1 cellular context compared by ENCODE assay signal in the genomic region with DNA sequence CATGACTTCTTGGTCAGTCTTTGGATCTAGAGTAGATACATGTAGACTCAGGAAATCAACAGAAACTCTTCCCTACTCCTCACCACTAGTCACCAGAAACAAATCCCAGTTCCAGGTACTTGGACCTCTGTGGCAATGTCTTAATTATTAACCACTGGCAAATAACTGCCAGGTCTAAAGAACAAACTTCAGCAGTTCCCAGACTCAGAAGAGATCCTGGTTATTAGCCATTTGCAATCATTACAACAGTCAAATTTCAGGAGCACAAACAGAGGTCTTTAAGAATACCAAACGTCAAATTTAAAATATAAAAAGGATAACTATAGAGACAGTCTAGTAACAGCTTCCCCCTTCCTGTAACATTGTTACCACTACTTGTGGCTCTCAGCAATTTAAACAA.
TF ChIP-seq lines count a peak whose summit lies in the region.

No MANE protein-coding gene starts in this region.

TF ChIP-seq in HepG2, 621 proteins besides CTCF, POLR2A, EP300 and RAD21 (continued from another document):
- TF ChIP-seq, protein P1, sequence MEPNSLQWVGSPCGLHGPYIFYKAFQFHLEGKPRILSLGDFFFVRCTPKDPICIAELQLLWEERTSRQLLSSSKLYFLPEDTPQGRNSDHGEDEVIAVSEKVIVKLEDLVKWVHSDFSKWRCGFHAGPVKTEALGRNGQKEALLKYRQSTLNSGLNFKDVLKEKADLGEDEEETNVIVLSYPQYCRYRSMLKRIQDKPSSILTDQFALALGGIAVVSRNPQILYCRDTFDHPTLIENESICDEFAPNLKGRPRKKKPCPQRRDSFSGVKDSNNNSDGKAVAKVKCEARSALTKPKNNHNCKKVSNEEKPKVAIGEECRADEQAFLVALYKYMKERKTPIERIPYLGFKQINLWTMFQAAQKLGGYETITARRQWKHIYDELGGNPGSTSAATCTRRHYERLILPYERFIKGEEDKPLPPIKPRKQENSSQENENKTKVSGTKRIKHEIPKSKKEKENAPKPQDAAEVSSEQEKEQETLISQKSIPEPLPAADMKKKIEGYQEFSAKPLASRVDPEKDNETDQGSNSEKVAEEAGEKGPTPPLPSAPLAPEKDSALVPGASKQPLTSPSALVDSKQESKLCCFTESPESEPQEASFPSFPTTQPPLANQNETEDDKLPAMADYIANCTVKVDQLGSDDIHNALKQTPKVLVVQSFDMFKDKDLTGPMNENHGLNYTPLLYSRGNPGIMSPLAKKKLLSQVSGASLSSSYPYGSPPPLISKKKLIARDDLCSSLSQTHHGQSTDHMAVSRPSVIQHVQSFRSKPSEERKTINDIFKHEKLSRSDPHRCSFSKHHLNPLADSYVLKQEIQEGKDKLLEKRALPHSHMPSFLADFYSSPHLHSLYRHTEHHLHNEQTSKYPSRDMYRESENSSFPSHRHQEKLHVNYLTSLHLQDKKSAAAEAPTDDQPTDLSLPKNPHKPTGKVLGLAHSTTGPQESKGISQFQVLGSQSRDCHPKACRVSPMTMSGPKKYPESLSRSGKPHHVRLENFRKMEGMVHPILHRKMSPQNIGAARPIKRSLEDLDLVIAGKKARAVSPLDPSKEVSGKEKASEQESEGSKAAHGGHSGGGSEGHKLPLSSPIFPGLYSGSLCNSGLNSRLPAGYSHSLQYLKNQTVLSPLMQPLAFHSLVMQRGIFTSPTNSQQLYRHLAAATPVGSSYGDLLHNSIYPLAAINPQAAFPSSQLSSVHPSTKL (CRISPR knock-in tag; IDR thresholded peaks at IDR 0.05): peak; percentile 50; the same call in 1 of the 2 replicates
- no peak for TF ChIP-seq PAX8 (CRISPR knock-in tag; IDR thresholded peaks at IDR 0.05; ENCODE audit: borderline replicate concordance)
- TF ChIP-seq MED1 (CRISPR knock-in tag; IDR thresholded peaks at IDR 0.05): 0 out of 2 replicates have a peak, but pooled peaks have one; percentile 21
- no peak for TF ChIP-seq ZBTB20 (CRISPR knock-in tag; IDR thresholded peaks at IDR 0.05; ENCODE audit: borderline replicate concordance, low read depth)
- TF ChIP-seq RFXAP (CRISPR knock-in tag; IDR thresholded peaks at IDR 0.05; ENCODE audit: borderline replicate concordance): no peak
- TF ChIP-seq NCOA2 (CRISPR knock-in tag; IDR thresholded peaks at IDR 0.05): 0 out of 2 replicates have a peak, but pooled peaks have one; percentile 13
- peak; percentile 56; the same call in 1 of the 2 replicates for TF ChIP-seq SATB2 (CRISPR knock-in tag; IDR thresholded peaks at IDR 0.05)
- no peak for TF ChIP-seq RBFOX2 (IDR thresholded peaks at IDR 0.05; ENCODE audit: low read depth, low read length)
- peak; percentile 38; the same call in 1 of the 2 replicates for TF ChIP-seq DPF2 (CRISPR knock-in tag; IDR thresholded peaks at IDR 0.05; ENCODE audit: borderline replicate concordance, low read depth)
- no peak for TF ChIP-seq SOX6 (IDR thresholded peaks at IDR 0.05)
- TF ChIP-seq SOX6 (CRISPR knock-in tag; IDR thresholded peaks at IDR 0.05): peak; percentile 47; the same call in 1 of the 2 replicates
- TF ChIP-seq, protein P2, sequence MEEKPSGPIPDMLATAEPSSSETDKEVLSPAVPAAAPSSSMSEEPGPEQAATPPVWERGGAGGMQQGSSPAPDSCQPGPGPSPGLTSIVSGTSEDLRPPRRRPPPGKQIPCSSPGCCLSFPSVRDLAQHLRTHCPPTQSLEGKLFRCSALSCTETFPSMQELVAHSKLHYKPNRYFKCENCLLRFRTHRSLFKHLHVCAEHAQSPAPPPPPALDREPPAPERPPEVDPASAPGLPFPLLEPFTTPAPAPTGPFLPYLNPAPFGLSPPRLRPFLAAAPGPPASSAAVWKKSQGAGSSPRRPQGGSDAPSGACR (CRISPR knock-in tag; IDR thresholded peaks at IDR 0.05): no peak
- TF ChIP-seq NCOR1 (IDR thresholded peaks at IDR 0.05; ENCODE audit: borderline replicate concordance, low read length): peak; percentile 63; the same call in 1 of the 2 replicates
- no peak for TF ChIP-seq TAF15 (IDR thresholded peaks at IDR 0.05; ENCODE audit: low read depth, low read length, poor library complexity, severe bottlenecking)
- TF ChIP-seq HMG20A (CRISPR knock-in tag; IDR thresholded peaks at IDR 0.05; ENCODE audit: borderline replicate concordance): peak; percentile 36; the same call in 1 of the 2 replicates
- TF ChIP-seq GFI1 (CRISPR knock-in tag; IDR thresholded peaks at IDR 0.05; ENCODE audit: borderline replicate concordance): 0 out of 2 replicates have a peak, but pooled peaks have one; percentile 38
- no peak for TF ChIP-seq NCOA5 (CRISPR knock-in tag; IDR thresholded peaks at IDR 0.05)
- TF ChIP-seq KDM1A (CRISPR knock-in tag; IDR thresholded peaks at IDR 0.05): no peak
- TF ChIP-seq ZNF251 (CRISPR knock-in tag; IDR thresholded peaks at IDR 0.05): no peak
- peak; percentile 60; the same call in 1 of the 2 replicates for TF ChIP-seq KDM6A (CRISPR knock-in tag; IDR thresholded peaks at IDR 0.05; ENCODE audit: low read depth)
- no peak for TF ChIP-seq GRHL1 (CRISPR knock-in tag; conservative IDR thresholded peaks at IDR 0.05)
- TF ChIP-seq, protein P3, sequence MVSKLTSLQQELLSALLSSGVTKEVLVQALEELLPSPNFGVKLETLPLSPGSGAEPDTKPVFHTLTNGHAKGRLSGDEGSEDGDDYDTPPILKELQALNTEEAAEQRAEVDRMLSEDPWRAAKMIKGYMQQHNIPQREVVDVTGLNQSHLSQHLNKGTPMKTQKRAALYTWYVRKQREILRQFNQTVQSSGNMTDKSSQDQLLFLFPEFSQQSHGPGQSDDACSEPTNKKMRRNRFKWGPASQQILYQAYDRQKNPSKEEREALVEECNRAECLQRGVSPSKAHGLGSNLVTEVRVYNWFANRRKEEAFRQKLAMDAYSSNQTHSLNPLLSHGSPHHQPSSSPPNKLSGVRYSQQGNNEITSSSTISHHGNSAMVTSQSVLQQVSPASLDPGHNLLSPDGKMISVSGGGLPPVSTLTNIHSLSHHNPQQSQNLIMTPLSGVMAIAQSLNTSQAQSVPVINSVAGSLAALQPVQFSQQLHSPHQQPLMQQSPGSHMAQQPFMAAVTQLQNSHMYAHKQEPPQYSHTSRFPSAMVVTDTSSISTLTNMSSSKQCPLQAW (CRISPR knock-in tag; IDR thresholded peaks at IDR 0.05): peak; percentile 76; the same call in 1 of the 2 replicates
- TF ChIP-seq PHF21A (CRISPR knock-in tag; IDR thresholded peaks at IDR 0.05): peak; percentile 50; the same call in 1 of the 2 replicates
- no peak for TF ChIP-seq THYN1 (CRISPR knock-in tag; IDR thresholded peaks at IDR 0.05; ENCODE audit: borderline replicate concordance, low read depth)
- peak; percentile 76 for TF ChIP-seq HNF4A (CRISPR knock-in tag; IDR thresholded peaks at IDR 0.05)
- TF ChIP-seq CEBPG (CRISPR knock-in tag; IDR thresholded peaks at IDR 0.05): peak; percentile 60
- TF ChIP-seq ZFP90 (CRISPR knock-in tag; IDR thresholded peaks at IDR 0.05; ENCODE audit: borderline replicate concordance): no peak
- TF ChIP-seq, protein P4, sequence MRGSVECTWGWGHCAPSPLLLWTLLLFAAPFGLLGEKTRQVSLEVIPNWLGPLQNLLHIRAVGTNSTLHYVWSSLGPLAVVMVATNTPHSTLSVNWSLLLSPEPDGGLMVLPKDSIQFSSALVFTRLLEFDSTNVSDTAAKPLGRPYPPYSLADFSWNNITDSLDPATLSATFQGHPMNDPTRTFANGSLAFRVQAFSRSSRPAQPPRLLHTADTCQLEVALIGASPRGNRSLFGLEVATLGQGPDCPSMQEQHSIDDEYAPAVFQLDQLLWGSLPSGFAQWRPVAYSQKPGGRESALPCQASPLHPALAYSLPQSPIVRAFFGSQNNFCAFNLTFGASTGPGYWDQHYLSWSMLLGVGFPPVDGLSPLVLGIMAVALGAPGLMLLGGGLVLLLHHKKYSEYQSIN (CRISPR knock-in tag; IDR thresholded peaks at IDR 0.05; ENCODE audit: borderline replicate concordance): no peak
- no peak for TF ChIP-seq MLLT10 (CRISPR knock-in tag; IDR thresholded peaks at IDR 0.05)
- TF ChIP-seq, protein P5, sequence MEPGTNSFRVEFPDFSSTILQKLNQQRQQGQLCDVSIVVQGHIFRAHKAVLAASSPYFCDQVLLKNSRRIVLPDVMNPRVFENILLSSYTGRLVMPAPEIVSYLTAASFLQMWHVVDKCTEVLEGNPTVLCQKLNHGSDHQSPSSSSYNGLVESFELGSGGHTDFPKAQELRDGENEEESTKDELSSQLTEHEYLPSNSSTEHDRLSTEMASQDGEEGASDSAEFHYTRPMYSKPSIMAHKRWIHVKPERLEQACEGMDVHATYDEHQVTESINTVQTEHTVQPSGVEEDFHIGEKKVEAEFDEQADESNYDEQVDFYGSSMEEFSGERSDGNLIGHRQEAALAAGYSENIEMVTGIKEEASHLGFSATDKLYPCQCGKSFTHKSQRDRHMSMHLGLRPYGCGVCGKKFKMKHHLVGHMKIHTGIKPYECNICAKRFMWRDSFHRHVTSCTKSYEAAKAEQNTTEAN (CRISPR knock-in tag; conservative IDR thresholded peaks at IDR 0.05): no peak
- TF ChIP-seq BCL6 (CRISPR knock-in tag; IDR thresholded peaks at IDR 0.05): 0 out of 2 replicates have a peak, but pooled peaks have one; percentile 4
- no peak for TF ChIP-seq CREB1 (IDR thresholded peaks at IDR 0.05)
- peak; percentile 37; the same call in 1 of the 2 replicates for TF ChIP-seq CREB1 (CRISPR knock-in tag; IDR thresholded peaks at IDR 0.05)
- peak; percentile 71 for TF ChIP-seq ARID3A (IDR thresholded peaks at IDR 0.05; ENCODE audit: low read depth, low read length)
- peak; percentile 93 for TF ChIP-seq MIXL1 (CRISPR knock-in tag; IDR thresholded peaks at IDR 0.05)
- TF ChIP-seq NFIC (IDR thresholded peaks at IDR 0.05; ENCODE audit: low read length): peak; percentile 51; the same call in 1 of the 2 replicates
- no peak for TF ChIP-seq MYNN (CRISPR knock-in tag; IDR thresholded peaks at IDR 0.05; ENCODE audit: low read depth)
- 0 out of 2 replicates have a peak, but pooled peaks have one; percentile 17 for TF ChIP-seq PPARG (CRISPR knock-in tag; conservative IDR thresholded peaks at IDR 0.05)
- peak; percentile 90 for TF ChIP-seq PAXIP1 (CRISPR knock-in tag; conservative IDR thresholded peaks at IDR 0.05)
- peak; percentile 78 for TF ChIP-seq CEBPB (IDR thresholded peaks at IDR 0.05; ENCODE audit: borderline replicate concordance, low read depth, low read length)
- no peak for TF ChIP-seq ATRX (CRISPR knock-in tag; IDR thresholded peaks at IDR 0.05; ENCODE audit: borderline replicate concordance)
- TF ChIP-seq ZNF572 (CRISPR knock-in tag; IDR thresholded peaks at IDR 0.05): no peak
- no peak for TF ChIP-seq ZNF558 (CRISPR knock-in tag; IDR thresholded peaks at IDR 0.05; ENCODE audit: borderline replicate concordance)
- TF ChIP-seq ZNF782 (CRISPR knock-in tag; IDR thresholded peaks at IDR 0.05; ENCODE audit: borderline replicate concordance): no peak
- TF ChIP-seq ELF3 (CRISPR knock-in tag; IDR thresholded peaks at IDR 0.05): 0 out of 2 replicates have a peak, but pooled peaks have one; percentile 26
- TF ChIP-seq ESRRA (CRISPR knock-in tag; IDR thresholded peaks at IDR 0.05; ENCODE audit: low read depth): no peak
- peak; percentile 31 for TF ChIP-seq SOX5 (CRISPR knock-in tag; IDR thresholded peaks at IDR 0.05; ENCODE audit: borderline replicate concordance)
